ENCODE assay signal across 1 cellular context in the genomic region with DNA sequence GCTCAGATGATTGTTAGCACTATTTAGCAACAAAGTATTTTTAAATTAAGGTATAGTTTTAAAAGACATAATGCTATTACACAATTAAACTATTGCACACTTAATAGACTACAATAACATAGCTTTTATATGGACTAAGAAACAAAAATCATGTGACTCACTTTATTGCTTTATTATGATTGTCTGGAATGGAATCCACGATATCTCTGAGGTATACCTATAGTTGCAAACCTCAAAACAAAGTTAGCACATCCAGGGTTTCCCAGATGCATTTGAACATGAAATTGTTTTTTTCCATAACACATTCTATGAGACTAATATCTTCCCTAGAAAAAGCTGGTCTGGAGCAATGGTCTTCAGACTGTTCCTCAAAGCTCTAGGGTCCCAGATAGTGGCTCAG.
TF ChIP-seq lines count a peak whose summit lies in the region.

No MANE protein-coding gene starts in this region.

TF ChIP-seq in IMR-90, 13 proteins besides CTCF, POLR2A, EP300 and RAD21:
- TF ChIP-seq CEBPB (IDR thresholded peaks at IDR 0.05; ENCODE audit: low read depth, low read length) (0 out of 2 replicates have a peak, but pooled peaks have one; percentile 30), MAZ (IDR thresholded peaks at IDR 0.05; ENCODE audit: borderline replicate concordance, low read depth, low read length) (no peak), SMC3 (IDR thresholded peaks at IDR 0.05; ENCODE audit: low read depth, low read length) (no peak), NFE2L2 (IDR thresholded peaks at IDR 0.05; ENCODE audit: low read depth, low read length) (no peak), BHLHE40 (IDR thresholded peaks at IDR 0.05; ENCODE audit: low read depth, low read length) (no peak), MAFK (IDR thresholded peaks at IDR 0.05; ENCODE audit: low read depth, low read length) (no peak), RFX5 (IDR thresholded peaks at IDR 0.05; ENCODE audit: low read depth, low read length) (no peak)
- TF ChIP-seq, protein P1, sequence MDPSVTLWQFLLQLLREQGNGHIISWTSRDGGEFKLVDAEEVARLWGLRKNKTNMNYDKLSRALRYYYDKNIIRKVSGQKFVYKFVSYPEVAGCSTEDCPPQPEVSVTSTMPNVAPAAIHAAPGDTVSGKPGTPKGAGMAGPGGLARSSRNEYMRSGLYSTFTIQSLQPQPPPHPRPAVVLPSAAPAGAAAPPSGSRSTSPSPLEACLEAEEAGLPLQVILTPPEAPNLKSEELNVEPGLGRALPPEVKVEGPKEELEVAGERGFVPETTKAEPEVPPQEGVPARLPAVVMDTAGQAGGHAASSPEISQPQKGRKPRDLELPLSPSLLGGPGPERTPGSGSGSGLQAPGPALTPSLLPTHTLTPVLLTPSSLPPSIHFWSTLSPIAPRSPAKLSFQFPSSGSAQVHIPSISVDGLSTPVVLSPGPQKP (IDR thresholded peaks at IDR 0.05; ENCODE audit: borderline replicate concordance, low read depth, low read length): no peak
